In the genomic region with DNA sequence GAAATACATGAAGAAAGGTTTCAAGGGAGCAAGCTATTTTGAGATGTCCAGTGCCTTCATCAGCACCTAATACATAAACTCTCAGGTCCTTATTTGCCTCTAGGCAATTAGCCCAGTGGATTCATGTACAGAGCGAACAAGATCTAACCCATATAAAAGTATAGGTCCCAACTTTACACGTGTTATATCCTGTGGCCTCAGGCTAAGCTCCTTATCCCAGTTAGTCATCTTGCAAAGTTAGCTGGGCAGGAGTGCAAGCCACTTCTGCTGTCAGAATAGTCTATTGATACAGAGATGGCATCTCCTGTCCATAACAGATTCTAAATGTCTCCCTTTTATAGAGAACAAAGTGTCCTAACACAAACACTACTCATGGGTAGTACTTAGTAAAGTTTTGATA, we compare ENCODE assay signal across 16 cellular contexts.
"Had no signal": no experiment of that assay in that cellular context is flagged by ENCODE, and none has a peak within 500 bp of the region (broad histone marks: within the 10 kb centered on the region; RNA-seq: fewer than 3 reads in every experiment).

No MANE protein-coding gene starts in this region.

- H3K9me3 ChIP-seq: heart left ventricle, mucosa of descending colon, neutrophil, psoas muscle, right lobe of liver, thoracic aorta, transverse colon had no signal

- H3K36me3 Mint-ChIP-seq: naive thymus-derived CD8-positive, alpha-beta T cell; stimulated activated memory B cell treated with anti-CD40 and anti-IgM and Interleukin-4, amounts not matched to agents 10 μg/mL and 1 μg/mL and 100 μg/mL, for 72 hours had no signal

- H3K4me1 Mint-ChIP-seq: naive thymus-derived CD8-positive, alpha-beta T cell; stimulated activated memory B cell treated with anti-CD40 and anti-IgM and Interleukin-4, amounts not matched to agents 10 μg/mL and 1 μg/mL and 100 μg/mL, for 72 hours; stimulated activated naive CD8-positive, alpha-beta T cell treated with anti-CD3 and anti-CD28 coated beads, Interleukin-15, amount 100 ng/mL, for 72 hours had no signal

- H3K9me3 Mint-ChIP-seq: dendritic cell treated with granulocyte-macrophage colony-stimulating factor and Interleukin-4, amounts not matched to agents 40 ng/mL and 50 ng/mL, for 4 days had no signal

- H3K36me3 ChIP-seq: heart left ventricle, neutrophil, right lobe of liver, thoracic aorta, transverse colon had no signal

- H3K27me3 Mint-ChIP-seq: dendritic cell treated with granulocyte-macrophage colony-stimulating factor and Interleukin-4, amounts not matched to agents 40 ng/mL and 50 ng/mL, for 4 days; effector memory CD8-positive, alpha-beta T cell; stimulated activated memory B cell treated with anti-CD40 and anti-IgM and Interleukin-4, amounts not matched to agents 10 μg/mL and 1 μg/mL and 100 μg/mL, for 72 hours; stimulated activated naive CD8-positive, alpha-beta T cell treated with anti-CD3 and anti-CD28 coated beads, Interleukin-15, amount 100 ng/mL, for 72 hours had no signal

- H3K4me1 ChIP-seq: heart left ventricle, psoas muscle, right lobe of liver, transverse colon had no signal

- H3K27ac Mint-ChIP-seq: dendritic cell treated with granulocyte-macrophage colony-stimulating factor and Interleukin-4, amounts not matched to agents 40 ng/mL and 50 ng/mL, for 4 days; effector memory CD8-positive, alpha-beta T cell; naive thymus-derived CD8-positive, alpha-beta T cell; stimulated activated memory B cell treated with anti-CD40 and anti-IgM and Interleukin-4, amounts not matched to agents 10 μg/mL and 1 μg/mL and 100 μg/mL, for 72 hours; stimulated activated naive CD8-positive, alpha-beta T cell treated with anti-CD3 and anti-CD28 coated beads, Interleukin-15, amount 100 ng/mL, for 72 hours had no signal

- H3K27ac ChIP-seq: heart left ventricle, neutrophil, psoas muscle, right lobe of liver, thoracic aorta, transverse colon had no signal

- H3K27me3 ChIP-seq: heart left ventricle, neutrophil, right lobe of liver, transverse colon had no signal

- H3K4me3 Mint-ChIP-seq: dendritic cell treated with granulocyte-macrophage colony-stimulating factor and Interleukin-4, amounts not matched to agents 40 ng/mL and 50 ng/mL, for 4 days; effector memory CD8-positive, alpha-beta T cell; naive thymus-derived CD8-positive, alpha-beta T cell; stimulated activated memory B cell treated with anti-CD40 and anti-IgM and Interleukin-4, amounts not matched to agents 10 μg/mL and 1 μg/mL and 100 μg/mL, for 72 hours; stimulated activated naive CD8-positive, alpha-beta T cell treated with anti-CD3 and anti-CD28 coated beads, Interleukin-15, amount 100 ng/mL, for 72 hours had no signal

- H3K4me3 ChIP-seq: heart left ventricle, mucosa of descending colon, psoas muscle, right lobe of liver, thoracic aorta, transverse colon had no signal

- DNase-seq: effector memory CD8-positive, alpha-beta T cell; heart left ventricle; hippocampal formation; kidney glomerular epithelial cell; mucosa of descending colon; naive thymus-derived CD8-positive, alpha-beta T cell; psoas muscle; retina; right lobe of liver; stimulated activated CD4-positive, alpha-beta T cell treated with anti-CD3 and anti-CD28 coated beads, Interleukin-4, amount 100 ng/mL, for 24 hours; stimulated activated naive CD8-positive, alpha-beta T cell treated with anti-CD3 and anti-CD28 coated beads, Interleukin-15, amount 100 ng/mL, for 72 hours; transverse colon had no signal

- ATAC-seq: effector memory CD8-positive, alpha-beta T cell; heart left ventricle; mucosa of descending colon; naive thymus-derived CD8-positive, alpha-beta T cell; psoas muscle; right lobe of liver; stimulated activated memory B cell treated with anti-CD40 and anti-IgM and Interleukin-4, amounts not matched to agents 10 μg/mL and 1 μg/mL and 100 μg/mL, for 72 hours; stimulated activated naive CD8-positive, alpha-beta T cell treated with anti-CD3 and anti-CD28 coated beads, Interleukin-15, amount 100 ng/mL, for 72 hours had no signal
